In genomic region chrX:115563633-115564182, GRCh38 we compare ENCODE assay signal across 14 cellular contexts. TPM values are rescaled to one million over a fixed set of nuclear protein-coding genes. Genes with fewer than 3 reads are reported as not detected.
A peak's percentile ranks its signal among the peaks of the same experiment; 100 is the strongest.
DNase-seq lines count a peak whose midpoint lies in the region; ATAC-seq and TF ChIP-seq lines count a peak whose summit lies in the region.
"Had no signal": no experiment of that assay in that cellular context is flagged by ENCODE, and none has a peak within 500 bp of the region (broad histone marks: within the 10 kb centered on the region; RNA-seq: fewer than 3 reads in every experiment).

No MANE protein-coding gene starts in this region.

- WGBS in sigmoid colon, 2 donors: 61 to 88% methylated on average over 4 of the region's 4 CpGs

- intact Hi-C loops in PC-3 (cut with micrococcal nuclease): loop anchor here (1.0 to 5.0 kb wide), 5 partner anchors 53 to 336 kb away; no protein-coding TSS in a partner anchor
- intact Hi-C loops in sigmoid colon (cut with DNase I): loop anchor here (2.0 to 5.0 kb wide), 3 partner anchors 51 to 221 kb away; no protein-coding TSS in a partner anchor

- CTCF ChIA-PET in PC-3 (lab: Charles Lee): interaction anchor here (0.6 kb wide), 1 partner anchor 140 kb away, joined by 3 read pairs; no protein-coding TSS in a partner anchor

- TF ChIP-seq CTCF in PC-3 (conservative IDR thresholded peaks at IDR 0.05; ENCODE audit: low read depth, low read length) (peak; percentile 45), fibroblast of villous mesenchyme (IDR thresholded peaks at IDR 0.05; ENCODE audit: insufficient read depth, low read depth, low read length) (no peak), sigmoid colon (IDR thresholded peaks at IDR 0.05) (no peak)

- H3K9me3 ChIP-seq in PC-3 (ENCODE audit: low read length) (no peaks in the 10 kb centered on the region), sigmoid colon (no peaks in the 10 kb centered on the region)

- H3K36me3 ChIP-seq in H7 (replicated peaks; ENCODE audit: control insufficient read depth, insufficient read depth, low read length): no peaks in the 10 kb centered on the region
- peaks cover 19% of the 10 kb centered on the region; the same call in 1 of the 2 replicates for H3K36me3 ChIP-seq in PC-3 (ENCODE audit: low read depth, low read length)
- no peaks in the 10 kb centered on the region for H3K36me3 ChIP-seq in sigmoid colon

- peaks cover 48% of the 10 kb centered on the region for H3K4me1 ChIP-seq in PC-3 (ENCODE audit: insufficient read depth, low read length)
- H3K4me1 ChIP-seq in sigmoid colon: peaks cover 0 to 17% (median 5%) of the 10 kb centered on the region in 4 donors

- ATAC-seq in PC-3 (no peak), GM19452 (IDR thresholded peaks at IDR 0.05; ENCODE audit: unreplicated experiment) (no peak), GM19351 (IDR thresholded peaks at IDR 0.05; ENCODE audit: unreplicated experiment) (no peak)
- ATAC-seq in activated CD4-positive, CD25-positive, alpha-beta regulatory T cell treated with anti-CD3 and anti-CD28 coated beads, Interleukin-2, amount 50 U/mL, for 24 hours: no peak
- ATAC-seq: stimulated activated memory B cell treated with anti-CD40 and anti-IgM and Interleukin-4, amounts not matched to agents 10 μg/mL and 1 μg/mL and 100 μg/mL, for 72 hours had no signal

- peaks cover 25% of the 10 kb centered on the region for H4K20me1 ChIP-seq in PC-3 (ENCODE audit: low read length)

- DNase-seq in H7: peak; percentile 19
- peak; percentile 30 for DNase-seq in PC-3
- DNase-seq in fibroblast of villous mesenchyme (ENCODE audit: low read depth): no peak
- no peak for DNase-seq in sigmoid colon
- DNase-seq in NCI-H510A treated with DMSO at 0.1 percent for 48 hours (lab: John Stamatoyannopoulos, UW): no peak
- DNase-seq: activated CD4-positive, alpha-beta T cell treated with anti-CD3 and anti-CD28 coated beads for 4 hours; activated naive CD4-positive, alpha-beta T cell treated with anti-CD3 and anti-CD28 coated beads, Interleukin-2, amount 10 ng/mL, durations not matched to agents 7 days and 5 days; DND-41; mesendoderm; NCI-H187 had no signal

- peaks cover 81% of the 10 kb centered on the region for H3K79me2 ChIP-seq in PC-3 (ENCODE audit: low read length)

- BruUV-seq in PC-3 (replicated peaks; lab: Mats Ljungman, UMichigan): no TSS peak

- no peak for TF ChIP-seq POLR2A in sigmoid colon (IDR thresholded peaks at IDR 0.05)

- POLR2A ChIA-PET in PC-3 (lab: Charles Lee; ENCODE audit: unreplicated experiment): interaction anchor here (0.6 to 0.7 kb wide), 3 partner anchors 48 to 183 kb away, joined by 3 to 7 read pairs (median 5); no protein-coding TSS in a partner anchor

- H3F3A ChIP-seq in PC-3 (ENCODE audit: low read length, unreplicated experiment): peaks cover 4% of the 10 kb centered on the region

- peak overlapping the region; percentile 95 for H3K27ac ChIP-seq in PC-3 (ENCODE audit: low read length)
- H3K27ac ChIP-seq in sigmoid colon: peak overlapping the region; percentile 87 to 91 (median 90)

- peak overlapping the region; percentile 90 for H3K4me2 ChIP-seq in PC-3 (ENCODE audit: low read length)

- no peak for TF ChIP-seq EP300 in sigmoid colon (IDR thresholded peaks at IDR 0.05)

- no peaks in the 10 kb centered on the region for H3K27me3 ChIP-seq in H7 (ENCODE audit: control insufficient read depth, insufficient read depth, low read length)
- H3K27me3 ChIP-seq in PC-3 (ENCODE audit: low read length): no peaks in the 10 kb centered on the region
- H3K27me3 ChIP-seq in sigmoid colon: no peaks in the 10 kb centered on the region

- H2AFZ ChIP-seq in PC-3 (ENCODE audit: low read length): no peak overlapping the region

- H3K9ac ChIP-seq in PC-3 (ENCODE audit: low read length): peak overlapping the region; percentile 100

- H3K9me2 ChIP-seq in PC-3 (replicated peaks; ENCODE audit: low read length): no peaks in the 10 kb centered on the region

- H3K4me3 ChIP-seq in H7 (ENCODE audit: insufficient read depth, low read depth, low read length) (no peak overlapping the region), PC-3 (ENCODE audit: low read length) (peak overlapping the region; percentile 93), fibroblast of villous mesenchyme (ENCODE audit: low read depth, low read length) (peak overlapping the region; percentile 33), sigmoid colon (peak overlapping the region in 1 of 4 donors; percentile 55)

RNA-seq across cellular contexts. Expression of gene PLS3, which starts 2.7 kb away (rescaled TPM):
- 285 and 367 TPM in 2 replicates for total RNA-seq in H7 (2014; rRNA removed; shearing (Covaris generic))
- total RNA-seq in PC-3 (2014; rRNA removed) (248 and 267 TPM in 2 replicates), fibroblast of villous mesenchyme (271 and 323 TPM in 2 replicates), sigmoid colon (10 to 100 TPM; 50.2 to 71.5 (median 59.2) TPM)
- polyA plus RNA-seq in sigmoid colon: 10 to 100 TPM in 2 of 3 donors, 1 to 10 TPM in 1; 8.3 to 23.1 (median 13.2) TPM

Comparison
In these comparisons a context has a peak if more than half of its experiments do, and no peak if none do; other contexts are left out.
1. DNase-seq: peak in H7 (single experiment) and PC-3 (single experiment); none in fibroblast of villous mesenchyme (single experiment), sigmoid colon (single experiment) and NCI-H510A treated with DMSO at 0.1 percent for 48 hours (single experiment).